Comparison of ENCODE assay signal across 1 cellular context in genomic region chr2:42045389-42045788, GRCh38.
TF ChIP-seq lines count a peak whose summit lies in the region.

No MANE protein-coding gene starts in this region.

TF ChIP-seq in IMR-90, 13 proteins besides CTCF, POLR2A, EP300 and RAD21:
- no peak for TF ChIP-seq ELK1 (IDR thresholded peaks at IDR 0.05; ENCODE audit: borderline replicate concordance, low read depth, low read length)
- TF ChIP-seq RCOR1 (IDR thresholded peaks at IDR 0.05; ENCODE audit: insufficient replicate concordance, low read length) = no peak
- no peak for TF ChIP-seq BHLHE40 (IDR thresholded peaks at IDR 0.05; ENCODE audit: low read depth, low read length)
- no peak for TF ChIP-seq CEBPB (IDR thresholded peaks at IDR 0.05; ENCODE audit: low read depth, low read length)
- TF ChIP-seq SMC3 (IDR thresholded peaks at IDR 0.05; ENCODE audit: low read depth, low read length) = no peak
- no peak for TF ChIP-seq MAZ (IDR thresholded peaks at IDR 0.05; ENCODE audit: borderline replicate concordance, low read depth, low read length)
- TF ChIP-seq USF2 (IDR thresholded peaks at IDR 0.05; ENCODE audit: low read depth, low read length) = no peak
- TF ChIP-seq FOS (IDR thresholded peaks at IDR 0.05; ENCODE audit: low read depth, low read length) = no peak
- no peak for TF ChIP-seq RFX5 (IDR thresholded peaks at IDR 0.05; ENCODE audit: low read depth, low read length)
- TF ChIP-seq MAFK (IDR thresholded peaks at IDR 0.05; ENCODE audit: low read depth, low read length) = no peak
- TF ChIP-seq CHD1 (IDR thresholded peaks at IDR 0.05; ENCODE audit: low read depth, low read length) = no peak
- no peak for TF ChIP-seq MXI1 (IDR thresholded peaks at IDR 0.05; ENCODE audit: borderline replicate concordance, low read depth, low read length)
- TF ChIP-seq NFE2L2 (IDR thresholded peaks at IDR 0.05; ENCODE audit: low read depth, low read length) = no peak
